ENCODE assay signal across 2 cellular contexts in genomic region chr12:7493006-7493405, GRCh38.
TF ChIP-seq lines count a peak whose summit lies in the region.

No MANE protein-coding gene starts in this region.

TF ChIP-seq in GM23338, 12 proteins besides CTCF, POLR2A, EP300 and RAD21 (continued from another document):
- no peak for TF ChIP-seq REST (IDR thresholded peaks at IDR 0.05; ENCODE audit: unreplicated experiment)
- TF ChIP-seq STAT1 (IDR thresholded peaks at IDR 0.05; ENCODE audit: unreplicated experiment) = no peak
- TF ChIP-seq NANOG (IDR thresholded peaks at IDR 0.05; ENCODE audit: borderline replicate concordance) = no peak
- TF ChIP-seq, protein P1, sequence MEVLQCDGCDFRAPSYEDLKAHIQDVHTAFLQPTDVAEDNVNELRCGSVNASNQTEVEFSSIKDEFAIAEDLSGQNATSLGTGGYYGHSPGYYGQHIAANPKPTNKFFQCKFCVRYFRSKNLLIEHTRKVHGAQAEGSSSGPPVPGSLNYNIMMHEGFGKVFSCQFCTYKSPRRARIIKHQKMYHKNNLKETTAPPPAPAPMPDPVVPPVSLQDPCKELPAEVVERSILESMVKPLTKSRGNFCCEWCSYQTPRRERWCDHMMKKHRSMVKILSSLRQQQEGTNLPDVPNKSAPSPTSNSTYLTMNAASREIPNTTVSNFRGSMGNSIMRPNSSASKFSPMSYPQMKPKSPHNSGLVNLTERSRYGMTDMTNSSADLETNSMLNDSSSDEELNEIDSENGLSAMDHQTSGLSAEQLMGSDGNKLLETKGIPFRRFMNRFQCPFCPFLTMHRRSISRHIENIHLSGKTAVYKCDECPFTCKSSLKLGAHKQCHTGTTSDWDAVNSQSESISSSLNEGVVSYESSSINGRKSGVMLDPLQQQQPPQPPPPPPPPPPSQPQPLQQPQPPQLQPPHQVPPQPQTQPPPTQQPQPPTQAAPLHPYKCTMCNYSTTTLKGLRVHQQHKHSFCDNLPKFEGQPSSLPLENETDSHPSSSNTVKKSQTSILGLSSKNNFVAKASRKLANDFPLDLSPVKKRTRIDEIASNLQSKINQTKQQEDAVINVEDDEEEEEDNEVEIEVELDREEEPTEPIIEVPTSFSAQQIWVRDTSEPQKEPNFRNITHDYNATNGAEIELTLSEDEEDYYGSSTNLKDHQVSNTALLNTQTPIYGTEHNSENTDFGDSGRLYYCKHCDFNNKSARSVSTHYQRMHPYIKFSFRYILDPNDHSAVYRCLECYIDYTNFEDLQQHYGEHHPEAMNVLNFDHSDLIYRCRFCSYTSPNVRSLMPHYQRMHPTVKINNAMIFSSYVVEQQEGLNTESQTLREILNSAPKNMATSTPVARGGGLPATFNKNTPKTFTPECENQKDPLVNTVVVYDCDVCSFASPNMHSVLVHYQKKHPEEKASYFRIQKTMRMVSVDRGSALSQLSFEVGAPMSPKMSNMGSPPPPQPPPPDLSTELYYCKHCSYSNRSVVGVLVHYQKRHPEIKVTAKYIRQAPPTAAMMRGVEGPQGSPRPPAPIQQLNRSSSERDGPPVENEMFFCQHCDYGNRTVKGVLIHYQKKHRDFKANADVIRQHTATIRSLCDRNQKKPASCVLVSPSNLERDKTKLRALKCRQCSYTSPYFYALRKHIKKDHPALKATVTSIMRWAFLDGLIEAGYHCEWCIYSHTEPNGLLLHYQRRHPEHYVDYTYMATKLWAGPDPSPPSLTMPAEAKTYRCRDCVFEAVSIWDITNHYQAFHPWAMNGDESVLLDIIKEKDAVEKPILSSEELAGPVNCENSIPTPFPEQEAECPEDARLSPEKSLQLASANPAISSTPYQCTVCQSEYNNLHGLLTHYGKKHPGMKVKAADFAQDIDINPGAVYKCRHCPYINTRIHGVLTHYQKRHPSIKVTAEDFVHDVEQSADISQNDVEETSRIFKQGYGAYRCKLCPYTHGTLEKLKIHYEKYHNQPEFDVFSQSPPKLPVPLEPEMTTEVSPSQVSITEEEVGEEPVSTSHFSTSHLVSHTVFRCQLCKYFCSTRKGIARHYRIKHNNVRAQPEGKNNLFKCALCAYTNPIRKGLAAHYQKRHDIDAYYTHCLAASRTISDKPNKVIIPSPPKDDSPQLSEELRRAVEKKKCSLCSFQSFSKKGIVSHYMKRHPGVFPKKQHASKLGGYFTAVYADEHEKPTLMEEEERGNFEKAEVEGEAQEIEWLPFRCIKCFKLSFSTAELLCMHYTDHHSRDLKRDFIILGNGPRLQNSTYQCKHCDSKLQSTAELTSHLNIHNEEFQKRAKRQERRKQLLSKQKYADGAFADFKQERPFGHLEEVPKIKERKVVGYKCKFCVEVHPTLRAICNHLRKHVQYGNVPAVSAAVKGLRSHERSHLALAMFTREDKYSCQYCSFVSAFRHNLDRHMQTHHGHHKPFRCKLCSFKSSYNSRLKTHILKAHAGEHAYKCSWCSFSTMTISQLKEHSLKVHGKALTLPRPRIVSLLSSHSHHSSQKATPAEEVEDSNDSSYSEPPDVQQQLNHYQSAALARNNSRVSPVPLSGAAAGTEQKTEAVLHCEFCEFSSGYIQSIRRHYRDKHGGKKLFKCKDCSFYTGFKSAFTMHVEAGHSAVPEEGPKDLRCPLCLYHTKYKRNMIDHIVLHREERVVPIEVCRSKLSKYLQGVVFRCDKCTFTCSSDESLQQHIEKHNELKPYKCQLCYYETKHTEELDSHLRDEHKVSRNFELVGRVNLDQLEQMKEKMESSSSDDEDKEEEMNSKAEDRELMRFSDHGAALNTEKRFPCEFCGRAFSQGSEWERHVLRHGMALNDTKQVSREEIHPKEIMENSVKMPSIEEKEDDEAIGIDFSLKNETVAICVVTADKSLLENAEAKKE (CRISPR knock-in tag; IDR thresholded peaks at IDR 0.05) = no peak
- TF ChIP-seq ZNF114 (CRISPR knock-in tag; IDR thresholded peaks at IDR 0.05) = no peak
- TF ChIP-seq POLR2AphosphoS5 (IDR thresholded peaks at IDR 0.05; ENCODE audit: low read depth) = no peak
- TF ChIP-seq EZH2 (IDR thresholded peaks at IDR 0.05; ENCODE audit: low read depth, unreplicated experiment) = no peak

TF ChIP-seq in liver, 16 proteins besides CTCF, POLR2A, EP300 and RAD21 (continued from another document):
- TF ChIP-seq REST (IDR thresholded peaks at IDR 0.05) (peak; percentile 84), FOXA1 (IDR thresholded peaks at IDR 0.05) (no peak), ATF3 (IDR thresholded peaks at IDR 0.05) (peak; percentile 79), NR2F2 (IDR thresholded peaks at IDR 0.05) (no peak), TAF1 (conservative IDR thresholded peaks at IDR 0.05) (peak; percentile 100), YY1 (IDR thresholded peaks at IDR 0.05) (peak; percentile 93)
- TF ChIP-seq, protein P2, sequence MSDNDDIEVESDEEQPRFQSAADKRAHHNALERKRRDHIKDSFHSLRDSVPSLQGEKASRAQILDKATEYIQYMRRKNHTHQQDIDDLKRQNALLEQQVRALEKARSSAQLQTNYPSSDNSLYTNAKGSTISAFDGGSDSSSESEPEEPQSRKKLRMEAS (IDR thresholded peaks at IDR 0.05) = peak; percentile 67
